Comparison of ENCODE assay signal across 20 cellular contexts in the genomic region with DNA sequence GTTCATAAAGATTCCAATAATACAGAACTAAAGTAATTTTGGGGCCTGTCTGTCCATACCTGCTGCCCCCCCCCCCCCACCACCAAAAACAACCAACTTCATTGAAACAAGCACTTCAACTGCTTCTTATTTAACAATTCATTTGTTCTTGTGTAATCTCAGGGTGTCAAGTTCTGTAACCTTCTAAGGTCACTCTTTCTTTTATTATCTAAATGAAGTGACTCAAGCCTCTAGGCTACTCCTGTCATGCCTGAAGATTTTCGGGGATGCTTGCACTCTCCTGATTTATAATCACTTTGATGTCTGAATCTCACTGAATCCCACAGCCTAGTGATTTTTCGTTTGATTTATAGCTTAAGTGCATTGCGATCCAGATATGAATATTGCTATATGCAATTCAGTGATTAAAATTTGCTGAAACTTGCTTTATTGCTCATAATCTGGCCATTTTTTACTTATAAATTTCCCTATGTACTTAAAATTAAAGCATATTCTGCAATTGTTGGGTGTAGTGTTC. TPM values are rescaled to one million over a fixed set of nuclear protein-coding genes. Genes with fewer than 3 reads are reported as not detected.
DNase-seq lines count a peak whose midpoint lies in the region; ATAC-seq, FAIRE-seq and TF ChIP-seq lines count a peak whose summit lies in the region.
"Had no signal": no experiment of that assay in that cellular context is flagged by ENCODE, and none has a peak within 500 bp of the region (broad histone marks: within the 10 kb centered on the region; RNA-seq: fewer than 3 reads in every experiment).

No MANE protein-coding gene starts in this region.

- FAIRE-seq in H1 (lab: Jason Lieb, UNC) = no peak
- FAIRE-seq: A204.1, H54 had no signal

- H3K4me1 Mint-ChIP-seq in Calu3 (ENCODE audit: low read depth, unreplicated experiment) = peaks cover 21% of the 10 kb centered on the region

- H3K18ac ChIP-seq in H1 (ENCODE audit: extremely low read depth, low read length) = no peak overlapping the region

- H2AFZ ChIP-seq in H1 (ENCODE audit: low read length) = no peak overlapping the region

- H3K27ac ChIP-seq in HUES6 (ENCODE audit: low read depth, low read length) (no peak overlapping the region), H1 (ENCODE audit: low read depth, low read length) (no peak overlapping the region), iPS-20b (ENCODE audit: low read length) (no peak overlapping the region), gastroesophageal sphincter (no peak overlapping the region)
- H3K27ac ChIP-seq: C4-2B, HL-60, KMS-11 had no signal

- H4K20me1 ChIP-seq in H1 (replicated peaks in 1 of 2; ENCODE audit: control insufficient read depth in 1 of 2, insufficient read depth in 2 of 2, low read length in 2 of 2) = no peaks in the 10 kb centered on the region

- TF ChIP-seq CTCF in H1 (IDR thresholded peaks at IDR 0.05; ENCODE audit: control extremely low read depth in 1 of 3, insufficient read depth in 1 of 3, low read depth in 1 of 3, low read length in 3 of 3) (no peak), gastroesophageal sphincter (IDR thresholded peaks at IDR 0.05) (no peak), Calu3 (IDR thresholded peaks at IDR 0.05; ENCODE audit: unreplicated experiment) (no peak)

- no peak overlapping the region for H2AK5ac ChIP-seq in H1 (ENCODE audit: low read depth, low read length)

- TF ChIP-seq POLR2A in H1 (IDR thresholded peaks at IDR 0.05; ENCODE audit: control extremely low read depth in 1 of 2, low read depth in 2 of 2, low read length in 2 of 2) (no peak), gastroesophageal sphincter (IDR thresholded peaks at IDR 0.05) (no peak)

- no peaks in the 10 kb centered on the region for H3K79me2 ChIP-seq in H1 (ENCODE audit: control insufficient read depth in 1 of 2, insufficient read depth in 2 of 2, low read length in 2 of 2)

- H3K36me3 ChIP-seq in HUES6 (ENCODE audit: control insufficient read depth, insufficient read depth, low read length) = no peaks in the 10 kb centered on the region
- H3K36me3 ChIP-seq in H1 (ENCODE audit: control insufficient read depth in 2 of 4, insufficient read depth in 4 of 4, low read length in 3 of 4) = no peaks in the 10 kb centered on the region
- H3K36me3 ChIP-seq in iPS-20b (ENCODE audit: insufficient read depth, low read depth, low read length) = no peaks in the 10 kb centered on the region
- H3K36me3 ChIP-seq in gastroesophageal sphincter = no peaks in the 10 kb centered on the region

- H3K4me2 ChIP-seq in H1 (ENCODE audit: insufficient read depth in 1 of 2, low read depth in 2 of 2, low read length in 2 of 2) = peak overlapping the region; percentile 8 to 57; a peak in 2 of 4 replicates
- H3K4me2 ChIP-seq: KMS-11 had no signal

- H4K91ac ChIP-seq in H1 (replicated peaks; ENCODE audit: insufficient read length, low read length) = no peak overlapping the region

- H3K27me3 ChIP-seq in HUES6 (ENCODE audit: control insufficient read depth, insufficient read depth, low read length) (0 out of 2 replicates have a peak, but pooled peaks cover 5% of the 10 kb centered on the region), H1 (replicated peaks in 1 of 4; ENCODE audit: control insufficient read depth in 3 of 4, extremely low read depth in 1 of 4, insufficient read depth in 3 of 4, low read length in 3 of 4) (no peaks in the 10 kb centered on the region; a peak in 2 of 7 replicates), iPS-20b (ENCODE audit: insufficient read depth, low read length) (peaks cover 20% of the 10 kb centered on the region), gastroesophageal sphincter (peaks cover 55% of the 10 kb centered on the region)

- H3K27ac Mint-ChIP-seq in Calu3 (ENCODE audit: unreplicated experiment) = no peak overlapping the region
- H3K27ac Mint-ChIP-seq: CD4-positive, alpha-beta T cell; HFFc6 had no signal

- intact Hi-C loops in Calu3 (cut with micrococcal nuclease; ENCODE audit: unreplicated experiment) = no loop called here

- no peaks in the 10 kb centered on the region for H3K79me1 ChIP-seq in H1 (ENCODE audit: low read depth, low read length)

- H3K4me3 Mint-ChIP-seq in Calu3 (ENCODE audit: low read depth, unreplicated experiment) = no peak overlapping the region
- H3K4me3 Mint-ChIP-seq: CD4-positive, alpha-beta T cell; HFFc6 had no signal

- no peak overlapping the region for H2BK120ac ChIP-seq in H1 (replicated peaks; ENCODE audit: low read depth, low read length)

- no peak overlapping the region for H2BK12ac ChIP-seq in H1 (ENCODE audit: low read depth, low read length)

- H3K4ac ChIP-seq in H1 (replicated peaks; ENCODE audit: insufficient read length, low read depth, low read length) = no peak overlapping the region

- H3K4me1 ChIP-seq in HUES6 (ENCODE audit: control insufficient read depth, insufficient read depth, low read length) = peaks cover 23% of the 10 kb centered on the region
- peaks cover 3 to 18% (median 5%) of the 10 kb centered on the region in 4 experiments for H3K4me1 ChIP-seq in H1 (replicated peaks in 1 of 4; ENCODE audit: control insufficient read depth in 3 of 4, insufficient read depth in 4 of 4, low read length in 3 of 4)
- peaks cover 13% of the 10 kb centered on the region; the same call in 1 of the 2 replicates for H3K4me1 ChIP-seq in iPS-20b (ENCODE audit: insufficient read depth, low read length)
- H3K4me1 ChIP-seq in gastroesophageal sphincter = peaks cover 0 to 9% (median 5%) of the 10 kb centered on the region in 3 donors
- H3K4me1 ChIP-seq: Caco-2 had no signal

- no peak overlapping the region for H3K14ac ChIP-seq in H1 (ENCODE audit: insufficient read length)

- peaks cover 3% of the 10 kb centered on the region for H3K9me3 Mint-ChIP-seq in Calu3 (ENCODE audit: low read depth, unreplicated experiment)
- H3K9me3 Mint-ChIP-seq: CD4-positive, alpha-beta T cell; HFFc6 had no signal

- no peak for ATAC-seq in gastroesophageal sphincter
- ATAC-seq: HCT116 had no signal

- H4K8ac ChIP-seq in H1 (ENCODE audit: extremely low read depth, insufficient read depth, low read length) = no peak overlapping the region

- H3K36me3 Mint-ChIP-seq in Calu3 (ENCODE audit: insufficient read depth, unreplicated experiment) = peaks cover 7% of the 10 kb centered on the region

- H3K23ac ChIP-seq in H1 (ENCODE audit: insufficient read length) = no peak overlapping the region

- CTCF ChIA-PET in H1 (lab: Charles Lee; ENCODE audit: partially characterized antibody) = interaction anchor here (0.7 to 2.9 kb wide), 9 partner anchors 9 to 301 kb away, joined by 3 to 10 read pairs (median 4); a partner anchor contains a TSS
- CTCF ChIA-PET in Calu3 (lab: Charles Lee) = interaction anchor here (0.6 to 1.1 kb wide), 2 partner anchors 17 to 39 kb away, joined by 3 to 5 read pairs; no protein-coding TSS in a partner anchor

- H2BK5ac ChIP-seq in H1 (ENCODE audit: low read depth, low read length) = no peak overlapping the region

- H3K9me3 ChIP-seq in HUES6 (ENCODE audit: control insufficient read depth, insufficient read depth, low read depth, low read length) (peaks cover 6% of the 10 kb centered on the region), H1 (ENCODE audit: insufficient read depth in 2 of 2, low read depth in 1 of 2, low read length in 1 of 2) (no peaks in the 10 kb centered on the region), iPS-20b (ENCODE audit: insufficient read depth, low read depth, low read length) (peaks cover 4% of the 10 kb centered on the region; the same call in 1 of the 2 replicates), gastroesophageal sphincter (no peaks in the 10 kb centered on the region)
- H3K9me3 ChIP-seq: Caco-2 had no signal

- POLR2A ChIA-PET in H1 (lab: Charles Lee; ENCODE audit: partially characterized antibody) = interaction anchor here (0.7 to 2.0 kb wide), 7 partner anchors 9 to 134 kb away, joined by 3 to 6 read pairs (median 3); a partner anchor contains a TSS

- no peak for TF ChIP-seq EP300 in H1 (IDR thresholded peaks at IDR 0.05; ENCODE audit: borderline replicate concordance in 1 of 2, low read depth in 2 of 2, low read length in 2 of 2)
- TF ChIP-seq EP300 in gastroesophageal sphincter (IDR thresholded peaks at IDR 0.05) = no peak

- H3K9ac ChIP-seq in HUES6 (ENCODE audit: low read length) (no peak overlapping the region), H1 (replicated peaks in 1 of 4; ENCODE audit: extremely low read depth in 1 of 4, low read depth in 3 of 4, low read length in 3 of 4) (no peak overlapping the region), iPS-20b (ENCODE audit: low read depth, low read length) (no peak overlapping the region)
- H3K9ac ChIP-seq: KMS-11 had no signal

- WGBS in H1 (ENCODE audit: extremely low coverage in 1 of 2, insufficient coverage in 1 of 2, insufficient read length in 1 of 2, insufficient replicate concordance in 2 of 2, low coverage in 1 of 2, low lambda C conversion rate in 2 of 2, missing lambda C conversion rate in 1 of 2), 2 experiments = 41% methylated on average over 3 of the region's 3 CpGs; no CpG with 5 or more reads in 1 of the 2 experiments
- WGBS in gastroesophageal sphincter (ENCODE audit: low coverage in 1 of 2), 2 donors = 77 to 81% methylated on average over 3 of the region's 3 CpGs

- no peak overlapping the region for H2BK15ac ChIP-seq in H1 (ENCODE audit: low read length)

- BruUV-seq in Calu3 (replicated peaks; lab: Mats Ljungman, UMichigan) = no TSS peak

- peaks cover 21% of the 10 kb centered on the region for H3K27me3 Mint-ChIP-seq in Calu3 (ENCODE audit: unreplicated experiment)

- H3K56ac ChIP-seq in H1 (replicated peaks; ENCODE audit: insufficient read length, low read depth, low read length) = no peak overlapping the region

- peak overlapping the region; percentile 32 for H3K4me3 ChIP-seq in HUES6 (ENCODE audit: low read depth, low read length)
- H3K4me3 ChIP-seq in H1 (ENCODE audit: extremely low read depth in 1 of 4, insufficient read depth in 2 of 4, low read depth in 3 of 4, low read length in 4 of 4) = peak overlapping the region in 1 of 4 experiments; percentile 29; a peak in 1 of 8 replicates
- H3K4me3 ChIP-seq in iPS-20b (ENCODE audit: low read length) = peak overlapping the region; percentile 24; the same call in 1 of the 2 replicates
- H3K4me3 ChIP-seq in gastroesophageal sphincter = no peak overlapping the region

- H3K23me2 ChIP-seq in H1 (ENCODE audit: low read depth, low read length) = no peaks in the 10 kb centered on the region

- H4K5ac ChIP-seq in H1 (ENCODE audit: insufficient read length, low read depth, low read length) = no peak overlapping the region

- H2BK20ac ChIP-seq in H1 (ENCODE audit: low read length) = no peak overlapping the region

- TF ChIP-seq RAD21 in H1 (IDR thresholded peaks at IDR 0.05 in 1 of 2, conservative IDR thresholded peaks at IDR 0.05 in 1 of 2; ENCODE audit: low read depth in 2 of 2, low read length in 2 of 2) = no peak

- DNase-seq in H1 (ENCODE audit: low read depth in 1 of 2, low spot score in 2 of 2) = no peak
- DNase-seq in activated effector memory CD4-positive, alpha-beta T cell treated with Interleukin-2 at 50 U/mL for 16 hours = no peak
- no peak for DNase-seq in central memory CD4-positive, alpha-beta T cell
- DNase-seq in Calu3 = no peak
- DNase-seq: ACHN; AML-193; Caco-2; CD4-positive, alpha-beta T cell; DMS79 treated with DMSO at 0.1 percent for 48 hours; GF-D8; HFFc6 had no signal

RNA-seq across cellular contexts. Expression of a gene that starts 27.2 kb away (rescaled TPM):
- 0.29 and 0.34 TPM in 2 replicates for total RNA-seq in H1 (2021; fragmentation: NEBNext Ultra II Directional; extraction: Animal tissue kit (Norgen Biotek cat#: 25700))
- polyA plus RNA-seq in H1 (2011; rRNA removed) = 0.03 TPM in 1 of 2 replicates, not detected in the other
- polyA plus RNA-seq in H1 (2011; cell fraction: cytosol; rRNA removed) = 0.01 TPM
- polyA plus RNA-seq in H1 (2011; cell fraction: nucleus; rRNA removed) = 0.44 TPM
- 0.05 to 0.08 TPM (median 0.06 TPM) in 3 of 4 replicates, not detected in the other for polyA plus RNA-seq in H1 (2012, experiment 1 of 2)
- 0.16 TPM for polyA plus RNA-seq in H1 (2012, experiment 2 of 2)
- under 0.01 TPM for polyA plus RNA-seq in H1 (2013, experiment 1 of 2)
- polyA plus RNA-seq in H1 (2013, experiment 2 of 2) = 0.02 TPM
- 0.03 TPM in 1 of 2 replicates, not detected in the other for polyA minus RNA-seq in H1 (2011; rRNA and poly(A)+ RNA removed)
- not detected for polyA minus RNA-seq in H1 (2011; cell fraction: cytosol; rRNA and poly(A)+ RNA removed)
- polyA minus RNA-seq in H1 (2011; cell fraction: nucleus; rRNA and poly(A)+ RNA removed) = not detected
- total RNA-seq in gastroesophageal sphincter (1 to 10 TPM in 3 of 4 donors, under 1 TPM in 1; 0.25 to 1.5 (median 1.3) TPM), Calu3 (2022) (7.3 and 8.5 TPM in 2 replicates)

RNA-seq across cellular contexts. Expression of a gene that starts 39.9 kb away (rescaled TPM):
- total RNA-seq in H1 (2021; fragmentation: NEBNext Ultra II Directional; extraction: Animal tissue kit (Norgen Biotek cat#: 25700)) = 169 and 170 TPM in 2 replicates
- polyA plus RNA-seq in H1 (2011; rRNA removed) = 36.2 and 67.2 TPM in 2 replicates
- polyA plus RNA-seq in H1 (2011; cell fraction: cytosol; rRNA removed) = 86.8 TPM
- polyA plus RNA-seq in H1 (2011; cell fraction: nucleus; rRNA removed) = 24.5 TPM
- 111 to 179 TPM (median 130 TPM) in 4 replicates for polyA plus RNA-seq in H1 (2012, experiment 1 of 2)
- polyA plus RNA-seq in H1 (2012, experiment 2 of 2) = 16.1 TPM
- polyA plus RNA-seq in H1 (2013, experiment 1 of 2) = 264 TPM
- polyA plus RNA-seq in H1 (2013, experiment 2 of 2) = 334 TPM
- polyA minus RNA-seq in H1 (2011; rRNA and poly(A)+ RNA removed) = 66.5 and 93.6 TPM in 2 replicates
- 59.4 TPM for polyA minus RNA-seq in H1 (2011; cell fraction: cytosol; rRNA and poly(A)+ RNA removed)
- polyA minus RNA-seq in H1 (2011; cell fraction: nucleus; rRNA and poly(A)+ RNA removed) = 47.6 TPM
- total RNA-seq in gastroesophageal sphincter (100 to 1,000 TPM; 146 to 274 (median 235) TPM), Calu3 (2022) (115 and 154 TPM in 2 replicates)

Comparison
In these comparisons a context has a peak if more than half of its experiments do, and no peak if none do; other contexts are left out.
1. H3K4me3 ChIP-seq: peak in HUES6 (single experiment) and iPS-20b (single experiment); none in gastroesophageal sphincter (0 of 2).